Comparison of ENCODE assay signal across 18 cellular contexts in genomic region chr16:82605076-82605475, GRCh38. TPM values are rescaled to one million over a fixed set of nuclear protein-coding genes. Genes with fewer than 3 reads are reported as not detected.
DNase-seq lines count a peak whose midpoint lies in the region; FAIRE-seq and TF ChIP-seq lines count a peak whose summit lies in the region.
"Had no signal": no experiment of that assay in that cellular context is flagged by ENCODE, and none has a peak within 500 bp of the region (broad histone marks: within the 10 kb centered on the region; RNA-seq: fewer than 3 reads in every experiment).

No MANE protein-coding gene starts in this region.

- no peak overlapping the region for H4K5ac ChIP-seq in H1 (ENCODE audit: insufficient read length, low read depth, low read length)

- H3K36me3 ChIP-seq in H1 (ENCODE audit: control insufficient read depth in 2 of 4, insufficient read depth in 4 of 4, low read length in 3 of 4) (no peaks in the 10 kb centered on the region; a peak in 1 of 8 replicates), small intestine (ENCODE audit: control insufficient read depth in 2 of 2, insufficient read depth in 2 of 2, low read length in 2 of 2) (no peaks in the 10 kb centered on the region)

- H3K79me2 ChIP-seq in H1 (ENCODE audit: control insufficient read depth in 1 of 2, insufficient read depth in 2 of 2, low read length in 2 of 2), result no peaks in the 10 kb centered on the region

- no peak overlapping the region for H2BK15ac ChIP-seq in H1 (ENCODE audit: low read length)

- no peak overlapping the region for H2BK5ac ChIP-seq in H1 (ENCODE audit: low read depth, low read length)

- 0 out of 2 replicates have a peak overlapping the region, but pooled peaks have one; percentile 24 for H2BK20ac ChIP-seq in H1 (ENCODE audit: low read length)

- H3K4ac ChIP-seq in H1 (replicated peaks; ENCODE audit: insufficient read length, low read depth, low read length), result no peak overlapping the region

- no peak overlapping the region for H3K18ac ChIP-seq in H1 (ENCODE audit: extremely low read depth, low read length)

- 92% methylated on average over 8 of the region's 8 CpGs; no CpG with 5 or more reads in 1 of the 2 experiments for WGBS in H1 (ENCODE audit: extremely low coverage in 1 of 2, insufficient coverage in 1 of 2, insufficient read length in 1 of 2, insufficient replicate concordance in 2 of 2, low coverage in 1 of 2, low lambda C conversion rate in 2 of 2, missing lambda C conversion rate in 1 of 2), 2 experiments
- WGBS in small intestine, 3 donors, result 78 to 85% (median 83%) methylated on average over 8 of the region's 8 CpGs

- H3K27ac ChIP-seq in H1 (ENCODE audit: low read depth, low read length), result no peak overlapping the region
- H3K27ac ChIP-seq in small intestine (ENCODE audit: low read depth in 1 of 2, low read length in 1 of 2), result no peak overlapping the region

- H3K9me3 ChIP-seq in H1 (ENCODE audit: insufficient read depth in 2 of 2, low read depth in 1 of 2, low read length in 1 of 2) (peaks cover 0 to 5% of the 10 kb centered on the region in 2 experiments; a peak in 1 of 4 replicates), small intestine (ENCODE audit: control insufficient read depth, low read depth) (no peaks in the 10 kb centered on the region)

- peaks cover 3% of the 10 kb centered on the region for H3K27me3 Mint-ChIP-seq in activated T-helper 2 cell treated with anti-CD3 and anti-CD28 coated beads, Interferon-gamma antibody, Interleukin-2, Interleukin-4, amounts not matched to agents 10 μg/mL and 5 μg/mL and 100 μg/mL, durations not matched to agents 14 hours and 24 hours and 36 hours (ENCODE audit: low read depth)

- H3K4me3 Mint-ChIP-seq in activated T-helper 2 cell treated with anti-CD3 and anti-CD28 coated beads, Interferon-gamma antibody, Interleukin-2, Interleukin-4, amounts not matched to agents 10 μg/mL and 5 μg/mL and 100 μg/mL, durations not matched to agents 14 hours and 24 hours and 36 hours (ENCODE audit: low read depth), result no peak overlapping the region
- H3K4me3 Mint-ChIP-seq: CD4-positive, alpha-beta memory T cell; GM23338 had no signal

- TF ChIP-seq CTCF in H1 (IDR thresholded peaks at IDR 0.05; ENCODE audit: control extremely low read depth in 1 of 3, insufficient read depth in 1 of 3, low read depth in 1 of 3, low read length in 3 of 3), result no peak

- intact Hi-C loops in posterior vena cava (cut with DNase I), result no loop called here
- intact Hi-C loops in activated T-helper 2 cell treated with anti-CD3 and anti-CD28 coated beads, Interferon-gamma antibody, Interleukin-2, Interleukin-4, amounts not matched to agents 10 μg/mL and 5 μg/mL and 100 μg/mL, durations not matched to agents 14 hours and 24 hours and 36 hours (cut with micrococcal nuclease), result no loop called here

- H3K27me3 ChIP-seq in H1 (replicated peaks in 1 of 4; ENCODE audit: control insufficient read depth in 3 of 4, extremely low read depth in 1 of 4, insufficient read depth in 3 of 4, low read length in 3 of 4) (no peaks in the 10 kb centered on the region; a peak in 1 of 7 replicates), small intestine (ENCODE audit: control insufficient read depth in 2 of 2, insufficient read depth in 2 of 2, low read length in 2 of 2) (no peaks in the 10 kb centered on the region)

- H3K4me3 ChIP-seq in H1 (ENCODE audit: extremely low read depth in 1 of 4, insufficient read depth in 2 of 4, low read depth in 3 of 4, low read length in 4 of 4) (no peak overlapping the region), small intestine (ENCODE audit: low read depth in 1 of 2, low read length in 2 of 2) (no peak overlapping the region)
- H3K4me3 ChIP-seq: GM23338 had no signal

- H4K91ac ChIP-seq in H1 (replicated peaks; ENCODE audit: insufficient read length, low read length), result no peak overlapping the region

- H2BK120ac ChIP-seq in H1 (replicated peaks; ENCODE audit: low read depth, low read length), result no peak overlapping the region

- POLR2A ChIA-PET in H1 (lab: Charles Lee; ENCODE audit: partially characterized antibody), result no interaction called here

- DNase-seq in RPMI7951 (ENCODE audit: low read depth), result peak; percentile 16
- DNase-seq in H1 (ENCODE audit: low read depth in 1 of 2, low spot score in 2 of 2), result no peak
- DNase-seq in posterior vena cava (ENCODE audit: low spot score), result peak; percentile 30
- DNase-seq in activated T-helper 2 cell treated with anti-CD3 and anti-CD28 coated beads, Interferon-gamma antibody, Interleukin-2, Interleukin-4, amounts not matched to agents 10 μg/mL and 5 μg/mL and 100 μg/mL, durations not matched to agents 14 hours and 24 hours and 36 hours (ENCODE audit: low spot score), result no peak
- no peak for DNase-seq in activated CD4-positive, alpha-beta T cell treated with anti-CD3 and anti-CD28 coated beads for 1 hour
- DNase-seq in small intestine, result no peak
- DNase-seq: C1 segment of cervical spinal cord; Calu3; CD4-positive, alpha-beta memory T cell; COR-L47; DMS53; DMS79 treated with DMSO at 0.1 percent for 48 hours; GF-D8; HCEC 1CT had no signal

- H3K23ac ChIP-seq in H1 (ENCODE audit: insufficient read length), result no peak overlapping the region

- H2BK12ac ChIP-seq in H1 (ENCODE audit: low read depth, low read length), result 0 out of 2 replicates have a peak overlapping the region, but pooled peaks have one; percentile 18

- H3K27ac Mint-ChIP-seq in activated T-helper 2 cell treated with anti-CD3 and anti-CD28 coated beads, Interferon-gamma antibody, Interleukin-2, Interleukin-4, amounts not matched to agents 10 μg/mL and 5 μg/mL and 100 μg/mL, durations not matched to agents 14 hours and 24 hours and 36 hours, result no peak overlapping the region
- H3K27ac Mint-ChIP-seq: CD4-positive, alpha-beta memory T cell; GM23338 had no signal

- H3K9ac ChIP-seq in H1 (replicated peaks in 1 of 4; ENCODE audit: extremely low read depth in 1 of 4, low read depth in 3 of 4, low read length in 3 of 4), result no peak overlapping the region

- TF ChIP-seq POLR2A in H1 (IDR thresholded peaks at IDR 0.05; ENCODE audit: control extremely low read depth in 1 of 2, low read depth in 2 of 2, low read length in 2 of 2), result no peak

- TF ChIP-seq EP300 in H1 (IDR thresholded peaks at IDR 0.05; ENCODE audit: borderline replicate concordance in 1 of 2, low read depth in 2 of 2, low read length in 2 of 2), result no peak

- no peak overlapping the region for H3K56ac ChIP-seq in H1 (replicated peaks; ENCODE audit: insufficient read length, low read depth, low read length)

- H3K4me2 ChIP-seq in H1 (ENCODE audit: insufficient read depth in 1 of 2, low read depth in 2 of 2, low read length in 2 of 2), result no peak overlapping the region

- H3K23me2 ChIP-seq in H1 (ENCODE audit: low read depth, low read length), result no peaks in the 10 kb centered on the region

- H3K4me1 Mint-ChIP-seq in activated T-helper 2 cell treated with anti-CD3 and anti-CD28 coated beads, Interferon-gamma antibody, Interleukin-2, Interleukin-4, amounts not matched to agents 10 μg/mL and 5 μg/mL and 100 μg/mL, durations not matched to agents 14 hours and 24 hours and 36 hours (ENCODE audit: low read depth), result no peaks in the 10 kb centered on the region
- H3K4me1 Mint-ChIP-seq: CD4-positive, alpha-beta memory T cell had no signal

- no peak overlapping the region for H2AK5ac ChIP-seq in H1 (ENCODE audit: low read depth, low read length)

- H3K36me3 Mint-ChIP-seq in activated T-helper 2 cell treated with anti-CD3 and anti-CD28 coated beads, Interferon-gamma antibody, Interleukin-2, Interleukin-4, amounts not matched to agents 10 μg/mL and 5 μg/mL and 100 μg/mL, durations not matched to agents 14 hours and 24 hours and 36 hours (ENCODE audit: low read depth), result no peaks in the 10 kb centered on the region
- H3K36me3 Mint-ChIP-seq: CD4-positive, alpha-beta memory T cell had no signal

- H3K14ac ChIP-seq in H1 (ENCODE audit: insufficient read length), result no peak overlapping the region

- no peak overlapping the region for H4K8ac ChIP-seq in H1 (ENCODE audit: extremely low read depth, insufficient read depth, low read length)

- no peak overlapping the region for H2AFZ ChIP-seq in H1 (ENCODE audit: low read length)
- H2AFZ ChIP-seq: GM23338 had no signal

- no peaks in the 10 kb centered on the region for H3K79me1 ChIP-seq in H1 (ENCODE audit: low read depth, low read length)

- H3K9me3 Mint-ChIP-seq in activated T-helper 2 cell treated with anti-CD3 and anti-CD28 coated beads, Interferon-gamma antibody, Interleukin-2, Interleukin-4, amounts not matched to agents 10 μg/mL and 5 μg/mL and 100 μg/mL, durations not matched to agents 14 hours and 24 hours and 36 hours, result no peaks in the 10 kb centered on the region

- no peaks in the 10 kb centered on the region for H4K20me1 ChIP-seq in H1 (replicated peaks in 1 of 2; ENCODE audit: control insufficient read depth in 1 of 2, insufficient read depth in 2 of 2, low read length in 2 of 2)

- FAIRE-seq in H1 (lab: Jason Lieb, UNC) (no peak), small intestine (lab: Jason Lieb, UNC) (no peak)
- FAIRE-seq: GM12891, GM18507, H54 had no signal

- CTCF ChIA-PET in H1 (lab: Charles Lee; ENCODE audit: partially characterized antibody), result interaction anchor here (1.0 to 3.3 kb wide), 7 partner anchors 9 to 341 kb away, joined by 3 to 28 read pairs (median 6); no protein-coding TSS in a partner anchor

- no peak for TF ChIP-seq RAD21 in H1 (IDR thresholded peaks at IDR 0.05 in 1 of 2, conservative IDR thresholded peaks at IDR 0.05 in 1 of 2; ENCODE audit: low read depth in 2 of 2, low read length in 2 of 2)

- H3K4me1 ChIP-seq in H1 (replicated peaks in 1 of 4; ENCODE audit: control insufficient read depth in 3 of 4, insufficient read depth in 4 of 4, low read length in 3 of 4) (peaks cover 8 to 14% (median 10%) of the 10 kb centered on the region in 4 experiments), small intestine (ENCODE audit: control insufficient read depth in 2 of 2, insufficient read depth in 1 of 2, low read depth in 1 of 2, low read length in 1 of 2) (no peaks in the 10 kb centered on the region)

TF ChIP-seq in H1, 55 proteins besides CTCF, POLR2A, EP300 and RAD21 (continues in another document):
- no peak for TF ChIP-seq FOSL1 (IDR thresholded peaks at IDR 0.05; ENCODE audit: insufficient read depth, low read depth, low read length)

RNA-seq across cellular contexts. Expression of gene CDH13, which starts 21.7 kb away (rescaled TPM):
- 54.6 and 65.6 TPM in 2 replicates for total RNA-seq in RPMI7951 (2014; rRNA removed; shearing (Covaris generic))
- total RNA-seq in H1 (2021; fragmentation: NEBNext Ultra II Directional; extraction: Animal tissue kit (Norgen Biotek cat#: 25700)), result 2.3 and 2.6 TPM in 2 replicates
- polyA plus RNA-seq in H1 (2011; rRNA removed) (2.4 and 3.0 TPM in 2 replicates), small intestine (1 to 10 TPM in 1 of 3 donors, under 1 TPM in 1, not detected in 1; 0.27 to 2.9 TPM)
- polyA plus RNA-seq in H1 (2011; cell fraction: cytosol; rRNA removed), result 2.9 TPM
- polyA plus RNA-seq in H1 (2011; cell fraction: nucleus; rRNA removed), result 3.3 TPM
- 2.6 to 4.2 TPM (median 3.1 TPM) in 4 replicates for polyA plus RNA-seq in H1 (2012, experiment 1 of 2)
- polyA plus RNA-seq in H1 (2012, experiment 2 of 2), result 0.58 TPM
- polyA plus RNA-seq in H1 (2013, experiment 1 of 2), result 2.6 TPM
- polyA plus RNA-seq in H1 (2013, experiment 2 of 2), result 3.2 TPM
- 6.2 and 14.0 TPM in 2 replicates for polyA minus RNA-seq in H1 (2011; rRNA and poly(A)+ RNA removed)
- polyA minus RNA-seq in H1 (2011; cell fraction: cytosol; rRNA and poly(A)+ RNA removed), result 2.7 TPM
- 22.6 TPM for polyA minus RNA-seq in H1 (2011; cell fraction: nucleus; rRNA and poly(A)+ RNA removed)
- total RNA-seq in posterior vena cava, result 10 to 100 TPM; 32.0 to 81.7 TPM
- total RNA-seq in activated T-helper 2 cell treated with anti-CD3 and anti-CD28 coated beads, Interferon-gamma antibody, Interleukin-2, Interleukin-4, amounts not matched to agents 10 μg/mL and 5 μg/mL and 100 μg/mL, durations not matched to agents 14 hours and 24 hours and 36 hours, result not detected in 2 replicates
- total RNA-seq: Calu3; CD4-positive, alpha-beta memory T cell had no signal
- polyA plus RNA-seq: CD4-positive, alpha-beta memory T cell had no signal

Comparison
In these comparisons a context has a peak if more than half of its experiments do, and no peak if none do; other contexts are left out.
1. DNase-seq: peak in RPMI7951 (single experiment) and posterior vena cava (single experiment); none in H1 (0 of 2), activated T-helper 2 cell treated with anti-CD3 and anti-CD28 coated beads, Interferon-gamma antibody, Interleukin-2, Interleukin-4, amounts not matched to agents 10 μg/mL and 5 μg/mL and 100 μg/mL, durations not matched to agents 14 hours and 24 hours and 36 hours (single experiment), activated CD4-positive, alpha-beta T cell treated with anti-CD3 and anti-CD28 coated beads for 1 hour (single experiment) and small intestine (single experiment).